ENCODE assay signal across 37 cellular contexts in genomic region chr2:201810592-201810991, GRCh38. TPM values are rescaled to one million over a fixed set of nuclear protein-coding genes. Genes with fewer than 3 reads are reported as not detected.
"Had no signal": no experiment of that assay in that cellular context is flagged by ENCODE, and none has a peak within 500 bp of the region (broad histone marks: within the 10 kb centered on the region; RNA-seq: fewer than 3 reads in every experiment).

No MANE protein-coding gene starts in this region.

- H3K9me3 ChIP-seq: MG63 had no signal

- H3K4me3 ChIP-seq: MG63 had no signal

- DNase-seq: Kasumi-1, MG63, MM.1S, MV-4-11, NCI-H1048, NCI-H1092, NCI-H1092 treated with DMSO at 0.1 percent for 48 hours, NCI-H1105, NCI-H1105 treated with DMSO at 0.1 percent for 48 hours, NCI-H1417, NCI-H1417 treated with DMSO at 0.1 percent for 48 hours, NCI-H1436, NCI-H1436 treated with DMSO at 0.1 percent for 48 hours, NCI-H146, NCI-H1694, NCI-H1694 treated with DMSO at 0.1 percent for 48 hours, NCI-H187, NCI-H187 treated with DMSO at 0.1 percent for 48 hours, NCI-H1930, NCI-H2029, NCI-H2029 treated with DMSO at 0.1 percent for 48 hours, NCI-H2081, NCI-H2081 treated with DMSO at 0.1 percent for 48 hours, NCI-H2107, NCI-H2171, NCI-H2171 treated with DMSO at 0.1 percent for 48 hours, NCI-H2227 treated with DMSO at 0.1 percent for 48 hours, NCI-H226, NCI-H345, NCI-H446, NCI-H446 treated with DMSO at 0.1 percent for 48 hours, NCI-H510A, NCI-H510A treated with DMSO at 0.1 percent for 48 hours, NCI-H524, NCI-H524 treated with DMSO at 0.1 percent for 48 hours had no signal

- H3K27me3 ChIP-seq: MG63 had no signal

- H3K36me3 ChIP-seq: MG63 had no signal

RNA-seq across cellular contexts. Expression of gene CDK15, which starts 4.3 kb away (rescaled TPM):
- total RNA-seq: MCF 10A, NCI-H460 had no signal
